ENCODE assay signal across 1 cellular context in genomic region chr6:152130441-152130840, GRCh38.
TF ChIP-seq lines count a peak whose summit lies in the region.

No MANE protein-coding gene starts in this region.

TF ChIP-seq in IMR-90, 13 proteins besides CTCF, POLR2A, EP300 and RAD21 (continued from another document):
- TF ChIP-seq USF2 (IDR thresholded peaks at IDR 0.05; ENCODE audit: low read depth, low read length) (no peak), CEBPB (IDR thresholded peaks at IDR 0.05; ENCODE audit: low read depth, low read length) (no peak)
